Comparison of ENCODE assay signal across 1 cellular context in the genomic region with DNA sequence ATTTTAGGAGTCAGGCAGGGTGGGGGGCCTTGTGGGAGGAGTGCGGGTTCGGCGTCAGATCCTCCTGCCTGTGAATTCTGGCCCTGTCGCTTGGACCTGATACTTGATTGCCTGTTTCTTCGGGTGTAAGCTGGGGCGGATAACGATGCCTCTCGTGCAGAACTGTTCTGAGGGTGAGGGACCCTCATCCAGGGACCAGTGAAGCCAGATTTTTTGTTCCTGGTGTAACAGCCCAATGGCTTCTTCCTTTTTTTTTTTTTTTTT.
A peak's percentile ranks its signal among the peaks of the same experiment; 100 is the strongest.
TF ChIP-seq lines count a peak whose summit lies in the region.

No MANE protein-coding gene starts in this region.

TF ChIP-seq in HepG2, 621 proteins besides CTCF, POLR2A, EP300 and RAD21:
- no peak for TF ChIP-seq SRSF4 (IDR thresholded peaks at IDR 0.05; ENCODE audit: low read depth, low read length, poor library complexity, severe bottlenecking)
- TF ChIP-seq ZFP90 (CRISPR knock-in tag; IDR thresholded peaks at IDR 0.05; ENCODE audit: borderline replicate concordance), result 0 out of 2 replicates have a peak, but pooled peaks have one; percentile 2
- TF ChIP-seq ZNF792 (CRISPR knock-in tag; IDR thresholded peaks at IDR 0.05), result no peak
- no peak for TF ChIP-seq ZNF274 (CRISPR knock-in tag; IDR thresholded peaks at IDR 0.05)
- no peak for TF ChIP-seq MEIS1 (CRISPR knock-in tag; IDR thresholded peaks at IDR 0.05; ENCODE audit: borderline replicate concordance)
- peak; percentile 49; the same call in 1 of the 2 replicates for TF ChIP-seq ZNF121 (CRISPR knock-in tag; IDR thresholded peaks at IDR 0.05)
- 0 out of 2 replicates have a peak, but pooled peaks have one; percentile 30 for TF ChIP-seq ELF4 (CRISPR knock-in tag; IDR thresholded peaks at IDR 0.05; ENCODE audit: borderline replicate concordance)
- TF ChIP-seq HNRNPL (IDR thresholded peaks at IDR 0.05; ENCODE audit: low read depth, low read length), result no peak
- peak; percentile 43; the same call in 1 of the 2 replicates for TF ChIP-seq ZNF430 (CRISPR knock-in tag; IDR thresholded peaks at IDR 0.05)
- peak; percentile 69; the same call in 1 of the 2 replicates for TF ChIP-seq ZNF605 (CRISPR knock-in tag; IDR thresholded peaks at IDR 0.05)
- TF ChIP-seq ZNF629 (CRISPR knock-in tag; conservative IDR thresholded peaks at IDR 0.05), result no peak
- TF ChIP-seq FOSL1 (CRISPR knock-in tag; IDR thresholded peaks at IDR 0.05; ENCODE audit: borderline replicate concordance), result no peak
- TF ChIP-seq, protein P1, sequence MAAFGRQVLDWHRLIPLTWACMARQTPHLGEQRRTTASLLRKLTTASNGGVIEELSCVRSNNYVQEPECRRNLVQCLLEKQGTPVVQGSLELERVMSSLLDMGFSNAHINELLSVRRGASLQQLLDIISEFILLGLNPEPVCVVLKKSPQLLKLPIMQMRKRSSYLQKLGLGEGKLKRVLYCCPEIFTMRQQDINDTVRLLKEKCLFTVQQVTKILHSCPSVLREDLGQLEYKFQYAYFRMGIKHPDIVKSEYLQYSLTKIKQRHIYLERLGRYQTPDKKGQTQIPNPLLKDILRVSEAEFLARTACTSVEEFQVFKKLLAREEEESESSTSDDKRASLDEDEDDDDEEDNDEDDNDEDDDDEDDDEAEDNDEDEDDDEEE (CRISPR knock-in tag; IDR thresholded peaks at IDR 0.05), result no peak
- no peak for TF ChIP-seq ZKSCAN1 (IDR thresholded peaks at IDR 0.05; ENCODE audit: low read length)
- TF ChIP-seq YY1 (IDR thresholded peaks at IDR 0.05; ENCODE audit: insufficient read depth, insufficient replicate concordance, low read depth, low read length), result no peak
